ENCODE assay signal across 1 cellular context in genomic region chr2:50953021-50953420, GRCh38.
TF ChIP-seq lines count a peak whose summit lies in the region.

No MANE protein-coding gene starts in this region.

TF ChIP-seq in WTC11, 78 proteins besides CTCF, POLR2A, EP300 and RAD21 (continued from another document):
- no peak for TF ChIP-seq PRDM15 (CRISPR knock-in tag; IDR thresholded peaks at IDR 0.05)
- no peak for TF ChIP-seq ZNF425 (CRISPR knock-in tag; conservative IDR thresholded peaks at IDR 0.05)
- no peak for TF ChIP-seq ZNF219 (CRISPR knock-in tag; IDR thresholded peaks at IDR 0.05; ENCODE audit: borderline replicate concordance)
- no peak for TF ChIP-seq NR2C2 (CRISPR knock-in tag; IDR thresholded peaks at IDR 0.05)
